In the genomic region with DNA sequence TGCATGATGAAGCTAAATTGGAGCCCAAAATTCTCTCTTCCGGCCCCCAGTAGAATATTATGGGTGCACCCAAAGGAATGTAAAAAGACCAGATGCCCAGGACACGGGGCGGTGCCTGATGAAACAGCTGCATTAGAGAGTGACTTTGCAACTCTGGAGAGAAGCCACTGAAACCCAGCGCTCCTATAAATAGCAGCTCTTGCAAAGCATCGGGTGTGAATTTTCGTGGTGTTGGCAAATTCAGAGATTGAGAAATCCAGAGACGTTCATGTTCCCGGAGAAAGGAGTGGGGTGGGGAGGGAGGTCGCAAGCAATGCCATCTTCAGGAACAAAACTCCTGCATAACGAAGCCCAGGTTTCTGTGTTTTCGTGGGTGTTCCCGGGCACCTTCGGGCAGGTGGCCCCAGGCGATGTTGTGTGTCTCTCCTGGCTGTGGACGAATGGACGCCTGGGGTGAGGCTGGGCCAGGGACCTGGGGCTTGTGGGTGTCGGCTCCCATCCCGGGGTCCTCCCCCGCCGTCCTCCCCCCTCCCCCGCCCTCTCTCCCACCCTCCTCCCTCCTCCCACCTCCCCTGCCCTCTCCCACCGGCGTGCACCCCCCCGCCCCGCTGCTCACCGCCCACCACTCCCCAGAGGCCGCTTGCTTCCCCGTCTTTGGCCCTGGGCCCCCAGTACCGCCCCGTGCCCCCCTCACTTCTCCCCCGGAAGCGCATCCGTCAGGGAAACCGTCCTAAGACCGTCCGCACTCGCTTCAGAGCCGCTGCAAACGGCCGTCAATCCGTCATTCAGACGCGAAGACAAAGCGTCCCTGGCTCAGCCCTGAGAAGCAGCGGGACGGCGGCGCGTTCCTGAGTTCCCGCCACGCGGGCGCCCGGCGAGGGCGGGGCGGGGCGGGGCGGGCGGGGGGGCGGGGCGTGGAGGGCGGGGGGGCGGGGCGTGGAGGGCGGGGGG, we compare ENCODE assay signal across 9 cellular contexts. TPM values are rescaled to one million over a fixed set of nuclear protein-coding genes. Genes with fewer than 3 reads are reported as not detected.
A peak's percentile ranks its signal among the peaks of the same experiment; 100 is the strongest.
DNase-seq lines count a peak whose midpoint lies in the region; ATAC-seq and TF ChIP-seq lines count a peak whose summit lies in the region.
"Had no signal": no experiment of that assay in that cellular context is flagged by ENCODE, and none has a peak within 500 bp of the region (broad histone marks: within the 10 kb centered on the region; RNA-seq: fewer than 3 reads in every experiment).

No MANE protein-coding gene starts in this region.

- H3K27me3 Mint-ChIP-seq in activated T-helper 17 cell treated with anti-CD3 and anti-CD28 coated beads, Interleukin-2, amount 50 U/mL, for 72 hours, result no peaks in the 10 kb centered on the region
- H3K27me3 Mint-ChIP-seq in nephron (ENCODE audit: low read depth), result peaks cover 30% of the 10 kb centered on the region

- peak overlapping the region; percentile 49 for H3K27ac Mint-ChIP-seq in activated T-helper 17 cell treated with anti-CD3 and anti-CD28 coated beads, Interleukin-2, amount 50 U/mL, for 72 hours
- H3K27ac Mint-ChIP-seq in nephron, result peak overlapping the region in 1 of 3 experiments; percentile 31

- H3K36me3 Mint-ChIP-seq in activated T-helper 17 cell treated with anti-CD3 and anti-CD28 coated beads, Interleukin-2, amount 50 U/mL, for 72 hours (ENCODE audit: low read depth), result no peaks in the 10 kb centered on the region
- H3K36me3 Mint-ChIP-seq in nephron (ENCODE audit: low read depth), result no peaks in the 10 kb centered on the region

- H3K4me1 Mint-ChIP-seq in activated T-helper 17 cell treated with anti-CD3 and anti-CD28 coated beads, Interleukin-2, amount 50 U/mL, for 72 hours, result peaks cover 6% of the 10 kb centered on the region
- H3K4me1 Mint-ChIP-seq in nephron, result peaks cover 15% of the 10 kb centered on the region

- no peak for TF ChIP-seq CTCF in nephron (IDR thresholded peaks at IDR 0.05; ENCODE audit: unreplicated experiment in 3 of 3)

- ATAC-seq in activated T-helper 17 cell treated with anti-CD3 and anti-CD28 coated beads, Interleukin-2, amount 50 U/mL, for 72 hours (replicated peaks), result peak; percentile 66
- no peak for ATAC-seq in HG02852 (IDR thresholded peaks at IDR 0.05; ENCODE audit: unreplicated experiment)

- DNase-seq in NCI-H1436 (lab: John Stamatoyannopoulos, UW) (peak; percentile 64), NCI-H1436 treated with DMSO at 0.1 percent for 48 hours (lab: John Stamatoyannopoulos, UW) (no peak), NOMO-1 treated with dmso at 0.1 percent for 144 hours (lab: John Stamatoyannopoulos, UW; ENCODE audit: unreplicated experiment) (peak; percentile 92), fibroblast of the conjunctiva (ENCODE audit: low read depth) (peak; percentile 76)

- peaks cover 8% of the 10 kb centered on the region for H3K9me3 Mint-ChIP-seq in activated T-helper 17 cell treated with anti-CD3 and anti-CD28 coated beads, Interleukin-2, amount 50 U/mL, for 72 hours
- peaks cover 17% of the 10 kb centered on the region for H3K9me3 Mint-ChIP-seq in nephron

- peak overlapping the region; percentile 9 for H3K27ac ChIP-seq in temporal lobe (ENCODE audit: low read depth, low read length)
- H3K27ac ChIP-seq: C4-2B had no signal

- H3K4me3 Mint-ChIP-seq in activated T-helper 17 cell treated with anti-CD3 and anti-CD28 coated beads, Interleukin-2, amount 50 U/mL, for 72 hours, result peak overlapping the region; percentile 77
- peak overlapping the region; percentile 69 to 81 (median 78) for H3K4me3 Mint-ChIP-seq in nephron

RNA-seq across cellular contexts. Expression of gene TOLLIP, which starts 26.7 kb away (rescaled TPM):
- 10 to 100 TPM; 27.6 to 30.8 TPM for total RNA-seq in activated T-helper 17 cell treated with anti-CD3 and anti-CD28 coated beads, Interleukin-2, amount 50 U/mL, for 72 hours
- 21.4 TPM for total RNA-seq in temporal lobe

RNA-seq across cellular contexts. Expression of gene BRSK2, which starts 53.6 kb away (rescaled TPM):
- total RNA-seq in activated T-helper 17 cell treated with anti-CD3 and anti-CD28 coated beads, Interleukin-2, amount 50 U/mL, for 72 hours, result 1 to 10 TPM in 1 of 2 donors, under 1 TPM in 1; 0.09 to 3.3 TPM
- 31.7 TPM for total RNA-seq in temporal lobe
